13 cellular contexts compared by ENCODE assay signal in genomic region chr15:65192016-65192415, GRCh38. TPM values are rescaled to one million over a fixed set of nuclear protein-coding genes. Genes with fewer than 3 reads are reported as not detected.
A peak's percentile ranks its signal among the peaks of the same experiment; 100 is the strongest.
DNase-seq lines count a peak whose midpoint lies in the region; ATAC-seq and TF ChIP-seq lines count a peak whose summit lies in the region.
"Had no signal": no experiment of that assay in that cellular context is flagged by ENCODE, and none has a peak within 500 bp of the region (broad histone marks: within the 10 kb centered on the region; RNA-seq: fewer than 3 reads in every experiment).

No MANE protein-coding gene starts in this region.

- H3K4me3 ChIP-seq in fibroblast of villous mesenchyme (ENCODE audit: low read depth, low read length) = no peak overlapping the region
- H3K4me3 ChIP-seq: colonic mucosa, SJSA1, thoracic aorta had no signal

- H3K27ac Mint-ChIP-seq in natural killer cell = no peak overlapping the region

- H3K4me3 Mint-ChIP-seq in natural killer cell = no peak overlapping the region

- H3K36me3 Mint-ChIP-seq in natural killer cell = no peaks in the 10 kb centered on the region

- DNase-seq in activated CD8-positive, alpha-beta memory T cell treated with anti-CD3 and anti-CD28 coated beads, Interleukin-2, amount 50 U/mL, for 48 hours = peak; percentile 43
- no peak for DNase-seq in activated CD8-positive, alpha-beta memory T cell treated with anti-CD3 and anti-CD28 coated beads, Interleukin-2, amount 50 U/mL, for 4 hours
- DNase-seq in RKO (ENCODE audit: low spot score) (peak; percentile 18), fibroblast of villous mesenchyme (ENCODE audit: low read depth) (peak; percentile 23), natural killer cell (no peak)
- no peak for DNase-seq in activated naive CD4-positive, alpha-beta T cell treated with Interleukin-2 at 50 U/mL for 16 hours
- DNase-seq: colonic mucosa, NCI-H2081, nucleus accumbens had no signal

- ATAC-seq in natural killer cell = no peak
- no peak for ATAC-seq in HG03175 (IDR thresholded peaks at IDR 0.05; ENCODE audit: unreplicated experiment)
- no peak for ATAC-seq in activated CD4-positive, CD25-positive, alpha-beta regulatory T cell treated with anti-CD3 and anti-CD28 coated beads, Interleukin-2, amount 50 U/mL, for 24 hours

- H3K4me1 Mint-ChIP-seq in natural killer cell = no peaks in the 10 kb centered on the region

- H3K9me3 Mint-ChIP-seq in natural killer cell = no peaks in the 10 kb centered on the region

- no peaks in the 10 kb centered on the region for H3K27me3 Mint-ChIP-seq in natural killer cell (ENCODE audit: low read depth in 2 of 2)

- intact Hi-C loops in natural killer cell (cut with micrococcal nuclease) = no loop called here

- TF ChIP-seq CTCF in fibroblast of villous mesenchyme (IDR thresholded peaks at IDR 0.05; ENCODE audit: insufficient read depth, low read depth, low read length) = no peak
- TF ChIP-seq CTCF in natural killer cell (IDR thresholded peaks at IDR 0.05) = no peak

RNA-seq across cellular contexts. Expression of gene CLPX, which starts 6.9 kb away (rescaled TPM):
- 35.1 and 44.5 TPM in 2 replicates for total RNA-seq in fibroblast of villous mesenchyme
- total RNA-seq in natural killer cell = 10 to 100 TPM; 35.4 to 39.9 (median 38.2) TPM

RNA-seq across cellular contexts. Expression of gene CILP, which starts 19.3 kb away (rescaled TPM):
- total RNA-seq in fibroblast of villous mesenchyme = under 0.01 TPM in 2 replicates
- total RNA-seq in natural killer cell = under 1 TPM; 0.24 to 0.61 (median 0.35) TPM
- total RNA-seq: SJSA1 had no signal

RNA-seq across cellular contexts. Expression of gene PDCD7, which starts 58.4 kb away (rescaled TPM):
- total RNA-seq in fibroblast of villous mesenchyme = 14.8 and 20.7 TPM in 2 replicates
- 10 to 100 TPM; 19.1 to 33.9 (median 26.7) TPM for total RNA-seq in natural killer cell

Comparison
In these comparisons a context has a peak if more than half of its experiments do, and no peak if none do; other contexts are left out.
1. DNase-seq: peak in activated CD8-positive, alpha-beta memory T cell treated with anti-CD3 and anti-CD28 coated beads, Interleukin-2, amount 50 U/mL, for 48 hours (single experiment), RKO (single experiment) and fibroblast of villous mesenchyme (single experiment); none in activated CD8-positive, alpha-beta memory T cell treated with anti-CD3 and anti-CD28 coated beads, Interleukin-2, amount 50 U/mL, for 4 hours (single experiment), natural killer cell (single experiment) and activated naive CD4-positive, alpha-beta T cell treated with Interleukin-2 at 50 U/mL for 16 hours (single experiment).